ENCODE assay signal across 11 cellular contexts in genomic region chr18:22822024-22822423, GRCh38.
DNase-seq lines count a peak whose midpoint lies in the region; ATAC-seq, FAIRE-seq and TF ChIP-seq lines count a peak whose summit lies in the region.
"Had no signal": no experiment of that assay in that cellular context is flagged by ENCODE, and none has a peak within 500 bp of the region (broad histone marks: within the 10 kb centered on the region; RNA-seq: fewer than 3 reads in every experiment).

No MANE protein-coding gene starts in this region.

- FAIRE-seq in bronchial epithelial cell (lab: Jason Lieb, UNC) = no peak

- no peaks in the 10 kb centered on the region for H3K36me3 Mint-ChIP-seq in stimulated activated effector memory CD8-positive, alpha-beta T cell treated with anti-CD3 and anti-CD28 coated beads, Interleukin-12 subunit alpha, Interleukin-12 subunit beta, amount 100 ng/mL, for 72 hours

- intact Hi-C loops in left lung (cut with DNase I) = no loop called here

- H3K36me3 ChIP-seq in bronchial epithelial cell (ENCODE audit: control insufficient read depth, insufficient read depth, low read length) = no peaks in the 10 kb centered on the region
- no peaks in the 10 kb centered on the region for H3K36me3 ChIP-seq in left lung

- no peaks in the 10 kb centered on the region for H3K27me3 ChIP-seq in bronchial epithelial cell (ENCODE audit: control insufficient read depth, insufficient read depth, low read length)
- H3K27me3 ChIP-seq in left lung = no peaks in the 10 kb centered on the region

- H3K27ac Mint-ChIP-seq in stimulated activated effector memory CD8-positive, alpha-beta T cell treated with anti-CD3 and anti-CD28 coated beads, Interleukin-12 subunit alpha, Interleukin-12 subunit beta, amount 100 ng/mL, for 72 hours = no peak overlapping the region
- H3K27ac Mint-ChIP-seq: CD4-positive, alpha-beta T cell had no signal

- H3K27ac ChIP-seq in left lung = no peak overlapping the region
- H3K27ac ChIP-seq: SK-N-MC had no signal

- H3K4me3 ChIP-seq in bronchial epithelial cell (ENCODE audit: low read depth, low read length) = no peak overlapping the region
- no peak overlapping the region for H3K4me3 ChIP-seq in left lung
- H3K4me3 ChIP-seq: SK-N-MC had no signal

- H3K9me3 ChIP-seq in left lung = peaks cover 0 to 1% of the 10 kb centered on the region in 2 donors

- DNase-seq in EL (peak; percentile 73), MV-4-11 (lab: John Stamatoyannopoulos, UW) (peak; percentile 81), bronchial epithelial cell (ENCODE audit: low read depth) (peak; percentile 69), left lung (no peak)
- no peak for DNase-seq in stimulated activated CD4-positive, alpha-beta T cell treated with anti-CD3 and anti-CD28 coated beads, Interleukin-4, amount 100 ng/mL, for 4 hours
- DNase-seq in stimulated activated effector memory CD8-positive, alpha-beta T cell treated with anti-CD3 and anti-CD28 coated beads, Interleukin-12 subunit alpha, Interleukin-12 subunit beta, amount 100 ng/mL, for 72 hours (ENCODE audit: low spot score in 2 of 2) = no peak
- DNase-seq: CD4-positive, alpha-beta T cell; NCI-H1436 treated with DMSO at 0.1 percent for 48 hours had no signal

- TF ChIP-seq CTCF in bronchial epithelial cell (IDR thresholded peaks at IDR 0.05; ENCODE audit: insufficient read depth, low read length, severe bottlenecking) = no peak
- no peak for TF ChIP-seq CTCF in left lung (IDR thresholded peaks at IDR 0.05)

- H3K9me3 Mint-ChIP-seq in stimulated activated effector memory CD8-positive, alpha-beta T cell treated with anti-CD3 and anti-CD28 coated beads, Interleukin-12 subunit alpha, Interleukin-12 subunit beta, amount 100 ng/mL, for 72 hours = no peaks in the 10 kb centered on the region
- H3K9me3 Mint-ChIP-seq: CD4-positive, alpha-beta T cell had no signal

- H3K4me1 ChIP-seq in left lung = no peaks in the 10 kb centered on the region

- ATAC-seq in left lung (peak; percentile 58), HG02642 (IDR thresholded peaks at IDR 0.05; ENCODE audit: poor library complexity, unreplicated experiment) (no peak), HG03139 (IDR thresholded peaks at IDR 0.05; ENCODE audit: unreplicated experiment) (no peak)
- no peak for ATAC-seq in stimulated activated effector memory CD8-positive, alpha-beta T cell treated with anti-CD3 and anti-CD28 coated beads, Interleukin-12 subunit alpha, Interleukin-12 subunit beta, amount 100 ng/mL, for 72 hours

- no peaks in the 10 kb centered on the region for H3K4me1 Mint-ChIP-seq in stimulated activated effector memory CD8-positive, alpha-beta T cell treated with anti-CD3 and anti-CD28 coated beads, Interleukin-12 subunit alpha, Interleukin-12 subunit beta, amount 100 ng/mL, for 72 hours

- H3K4me3 Mint-ChIP-seq in stimulated activated effector memory CD8-positive, alpha-beta T cell treated with anti-CD3 and anti-CD28 coated beads, Interleukin-12 subunit alpha, Interleukin-12 subunit beta, amount 100 ng/mL, for 72 hours = no peak overlapping the region
- H3K4me3 Mint-ChIP-seq: CD4-positive, alpha-beta T cell had no signal

Comparison
In these comparisons a context has a peak if more than half of its experiments do, and no peak if none do; other contexts are left out.
1. DNase-seq: peak in EL (single experiment), MV-4-11 (single experiment) and bronchial epithelial cell (single experiment); none in left lung (0 of 2), stimulated activated CD4-positive, alpha-beta T cell treated with anti-CD3 and anti-CD28 coated beads, Interleukin-4, amount 100 ng/mL, for 4 hours (0 of 2) and stimulated activated effector memory CD8-positive, alpha-beta T cell treated with anti-CD3 and anti-CD28 coated beads, Interleukin-12 subunit alpha, Interleukin-12 subunit beta, amount 100 ng/mL, for 72 hours (0 of 2).